ENCODE assay signal across 8 cellular contexts in the genomic region with DNA sequence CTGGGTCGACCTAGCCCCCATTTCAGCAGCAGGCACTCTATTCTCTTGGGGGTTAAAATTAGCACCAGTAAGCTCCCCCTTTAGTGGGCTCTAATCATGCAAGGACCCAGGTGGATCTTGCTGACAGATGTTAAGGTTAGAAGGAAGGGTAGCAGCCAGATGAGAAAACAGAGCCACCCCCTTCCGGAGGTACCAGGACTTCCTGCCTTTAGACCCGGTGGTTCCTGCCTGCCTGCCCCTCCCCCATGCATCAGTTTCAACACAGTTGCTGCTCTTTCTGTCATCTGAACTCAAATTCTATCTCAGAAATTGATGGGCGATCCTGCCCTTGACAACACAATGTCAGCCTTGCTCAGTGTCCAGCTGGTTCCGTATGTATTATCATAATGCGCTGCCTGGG.
A peak's percentile ranks its signal among the peaks of the same experiment; 100 is the strongest.
DNase-seq lines count a peak whose midpoint lies in the region; ATAC-seq lines count a peak whose summit lies in the region.

No MANE protein-coding gene starts in this region.

- no peaks in the 10 kb centered on the region for H3K36me3 ChIP-seq in CD4-positive, alpha-beta memory T cell (ENCODE audit: insufficient read depth, low read length)

- peaks cover 15 to 25% (median 25%) of the 10 kb centered on the region in 4 donors for H3K4me1 Mint-ChIP-seq in CD4-positive, alpha-beta memory T cell

- H3K4me3 Mint-ChIP-seq in CD4-positive, alpha-beta memory T cell = peak overlapping the region; percentile 24 to 72 (median 46)

- peaks cover 11% of the 10 kb centered on the region for H3K4me1 ChIP-seq in CD4-positive, alpha-beta memory T cell (ENCODE audit: insufficient read depth, low read length)

- H3K27me3 Mint-ChIP-seq in CD4-positive, alpha-beta memory T cell = peaks cover 3 to 9% of the 10 kb centered on the region in 2 donors

- ATAC-seq in GM21526 (IDR thresholded peaks at IDR 0.05; ENCODE audit: low FRiP score, unreplicated experiment) (peak; percentile 75), GM18520 (IDR thresholded peaks at IDR 0.05; ENCODE audit: unreplicated experiment) (no peak)
- peak; percentile 48 to 53 for ATAC-seq in activated naive CD4-positive, alpha-beta T cell treated with anti-CD3 and anti-CD28 coated beads, Interleukin-2, amount 50 U/mL, for 72 hours

- intact Hi-C loops in CD4-positive, alpha-beta memory T cell (cut with micrococcal nuclease) = loop anchor here (5.0 kb wide), 1 partner anchor 290 kb away; no protein-coding TSS in a partner anchor

- no peaks in the 10 kb centered on the region for H3K9me3 ChIP-seq in CD4-positive, alpha-beta memory T cell (ENCODE audit: control insufficient read depth in 1 of 2, low read length in 2 of 2)

- peak; percentile 34 to 52 (median 48) for DNase-seq in CD4-positive, alpha-beta memory T cell
- DNase-seq in NOMO-1 treated with DMSO at 0.1 percent for 48 hours (lab: John Stamatoyannopoulos, UW; ENCODE audit: unreplicated experiment) (peak; percentile 69), NCI-H1436 (lab: John Stamatoyannopoulos, UW) (no peak), NCI-H146 treated with DMSO at 0.1 percent for 48 hours (lab: John Stamatoyannopoulos, UW; ENCODE audit: unreplicated experiment) (no peak)
- DNase-seq in activated naive CD4-positive, alpha-beta T cell treated with anti-CD3 and anti-CD28 coated beads, Interleukin-2, amount 50 U/mL, for 72 hours (ENCODE audit: low spot score in 2 of 2) = peak; percentile 24 to 54
- DNase-seq in stimulated activated CD8-positive, alpha-beta memory T cell treated with anti-CD3 and anti-CD28 coated beads, Interleukin-12 subunit alpha, Interleukin-12 subunit beta, amount 100 ng/mL, for 4 hours (ENCODE audit: low read depth) = peak; percentile 4

- H3K36me3 Mint-ChIP-seq in CD4-positive, alpha-beta memory T cell = peaks cover 0 to 10% of the 10 kb centered on the region in 2 donors
- H3K36me3 Mint-ChIP-seq in activated naive CD4-positive, alpha-beta T cell treated with anti-CD3 and anti-CD28 coated beads, Interleukin-2, amount 50 U/mL, for 72 hours = peaks cover 10 to 11% of the 10 kb centered on the region in 2 donors

- H3K4me3 ChIP-seq in CD4-positive, alpha-beta memory T cell (ENCODE audit: low read length in 2 of 2) = no peak overlapping the region

- H3K27me3 ChIP-seq in CD4-positive, alpha-beta memory T cell (ENCODE audit: insufficient read depth, low read length) = no peaks in the 10 kb centered on the region

- no peak overlapping the region for H3K27ac ChIP-seq in CD4-positive, alpha-beta memory T cell (ENCODE audit: low read depth, low read length)

- CTCF ChIA-PET in CD4-positive, alpha-beta memory T cell (lab: Charles Lee; ENCODE audit: partially characterized antibody) = interaction anchor here (1.2 kb wide), 1 partner anchor 63 kb away, joined by 3 read pairs; no protein-coding TSS in a partner anchor

- peaks cover 0 to 12% (median 6%) of the 10 kb centered on the region in 8 donors for H3K9me3 Mint-ChIP-seq in CD4-positive, alpha-beta memory T cell
- H3K9me3 Mint-ChIP-seq in activated naive CD4-positive, alpha-beta T cell treated with anti-CD3 and anti-CD28 coated beads, Interleukin-2, amount 50 U/mL, for 72 hours = peaks cover 6 to 23% of the 10 kb centered on the region in 2 donors

- peak overlapping the region in 2 of 7 donors; percentile 28 to 48 for H3K27ac Mint-ChIP-seq in CD4-positive, alpha-beta memory T cell
- peak overlapping the region in 1 of 2 donors; percentile 2 for H3K27ac Mint-ChIP-seq in activated naive CD4-positive, alpha-beta T cell treated with anti-CD3 and anti-CD28 coated beads, Interleukin-2, amount 50 U/mL, for 72 hours

- POLR2A ChIA-PET in CD4-positive, alpha-beta memory T cell (lab: Charles Lee; ENCODE audit: partially characterized antibody) = no interaction called here

Comparison
In these comparisons a context has a peak if more than half of its experiments do, and no peak if none do; other contexts are left out.
1. DNase-seq: peak in CD4-positive, alpha-beta memory T cell (5 of 5), NOMO-1 treated with DMSO at 0.1 percent for 48 hours (single experiment), activated naive CD4-positive, alpha-beta T cell treated with anti-CD3 and anti-CD28 coated beads, Interleukin-2, amount 50 U/mL, for 72 hours (2 of 2) and stimulated activated CD8-positive, alpha-beta memory T cell treated with anti-CD3 and anti-CD28 coated beads, Interleukin-12 subunit alpha, Interleukin-12 subunit beta, amount 100 ng/mL, for 4 hours (single experiment); none in NCI-H1436 (single experiment) and NCI-H146 treated with DMSO at 0.1 percent for 48 hours (single experiment).